In the genomic region with DNA sequence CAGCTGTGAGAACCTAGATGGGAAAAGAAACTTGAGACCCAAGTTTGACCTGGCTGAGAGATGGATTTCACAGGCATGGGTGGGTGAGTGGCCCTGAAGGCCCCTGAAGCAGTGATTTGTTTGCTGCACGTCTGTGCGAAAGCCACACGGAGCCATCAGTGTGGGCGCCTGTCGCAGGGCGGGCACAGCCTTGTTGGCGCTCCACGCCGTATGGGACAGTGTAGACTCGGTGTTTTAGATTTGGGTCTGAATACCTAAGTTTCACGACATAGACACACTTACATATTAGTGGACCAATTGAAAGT, we compare ENCODE assay signal across 14 cellular contexts.
"Had no signal": no experiment of that assay in that cellular context is flagged by ENCODE, and none has a peak within 500 bp of the region (broad histone marks: within the 10 kb centered on the region; RNA-seq: fewer than 3 reads in every experiment).

No MANE protein-coding gene starts in this region.

- H3K9me3 ChIP-seq: ovary, tibial nerve, vagina had no signal

- H3K36me3 ChIP-seq: ovary had no signal

- H3K4me3 ChIP-seq: dorsolateral prefrontal cortex, ovary, tibial nerve, vagina had no signal

- H3K27me3 ChIP-seq: dorsolateral prefrontal cortex, ovary, tibial nerve, vagina had no signal

- ATAC-seq: activated naive CD8-positive, alpha-beta T cell treated with anti-CD3 and anti-CD28 coated beads, Interleukin-2, amount 50 U/mL, for 24 hours; activated T-helper 17 cell treated with anti-CD3 and anti-CD28 coated beads, Interleukin-2, amount 50 U/mL, for 72 hours had no signal

- DNase-seq: activated CD4-positive, alpha-beta T cell treated with anti-CD3 and anti-CD28 coated beads, Interleukin-2, amount 50 U/mL, for 4 hours; activated CD4-positive, CD25-positive, alpha-beta regulatory T cell treated with anti-CD3 and anti-CD28 coated beads, Interleukin-2, amount 50 U/mL, for 72 hours; activated naive CD4-positive, alpha-beta T cell treated with anti-CD3 and anti-CD28 coated beads for 36 hours; activated naive CD8-positive, alpha-beta T cell treated with anti-CD3 and anti-CD28 coated beads, Interleukin-2, amount 50 U/mL, for 24 hours; dorsolateral prefrontal cortex; midbrain; ovary; stimulated activated CD4-positive, alpha-beta T cell treated with anti-CD3 and anti-CD28 coated beads, Interleukin-4, amount 100 ng/mL, for 24 hours; stimulated activated naive CD4-positive, alpha-beta T cell; substantia nigra; T-helper 1 cell had no signal

- H3K27ac ChIP-seq: dorsolateral prefrontal cortex, ovary, tibial nerve, vagina had no signal

- H3K4me1 ChIP-seq: tibial nerve, vagina had no signal
